In genomic region chr5:470961-471749, GRCh38 we compare ENCODE assay signal across 9 cellular contexts. TPM values are rescaled to one million over a fixed set of nuclear protein-coding genes. Genes with fewer than 3 reads are reported as not detected.
DNase-seq lines count a peak whose midpoint lies in the region; ATAC-seq and TF ChIP-seq lines count a peak whose summit lies in the region.
"Had no signal": no experiment of that assay in that cellular context is flagged by ENCODE, and none has a peak within 500 bp of the region (broad histone marks: within the 10 kb centered on the region; RNA-seq: fewer than 3 reads in every experiment).

No MANE protein-coding gene starts in this region.

- TF ChIP-seq CTCF in AG10803 (conservative IDR thresholded peaks at IDR 0.05; ENCODE audit: low read length) (no peak), HFF-Myc (IDR thresholded peaks at IDR 0.05; ENCODE audit: low read depth, low read length, missing control alignments) (no peak), mucosa of descending colon (IDR thresholded peaks at IDR 0.05) (no peak)

- H3K4me3 ChIP-seq in AG10803 (ENCODE audit: low read length) = peak overlapping the region; percentile 13
- H3K4me3 ChIP-seq in HFF-Myc (replicated peaks; ENCODE audit: low read depth, low read length) = peak overlapping the region; percentile 85
- no peak overlapping the region for H3K4me3 ChIP-seq in mucosa of descending colon
- no peak overlapping the region for H3K4me3 ChIP-seq in SJCRH30

- H3K4me1 Mint-ChIP-seq in activated naive CD8-positive, alpha-beta T cell treated with anti-CD3 and anti-CD28 coated beads for 36 hours = peaks cover 24% of the 10 kb centered on the region

- peak overlapping the region; percentile 87 for H3K27ac Mint-ChIP-seq in activated naive CD8-positive, alpha-beta T cell treated with anti-CD3 and anti-CD28 coated beads for 36 hours

- peaks cover 21% of the 10 kb centered on the region for H3K36me3 Mint-ChIP-seq in activated naive CD8-positive, alpha-beta T cell treated with anti-CD3 and anti-CD28 coated beads for 36 hours

- H3K4me3 Mint-ChIP-seq in activated naive CD8-positive, alpha-beta T cell treated with anti-CD3 and anti-CD28 coated beads for 36 hours = peak overlapping the region; percentile 86

- no peak overlapping the region for H3K27ac ChIP-seq in SJCRH30

- no peaks in the 10 kb centered on the region for H3K9me3 Mint-ChIP-seq in activated naive CD8-positive, alpha-beta T cell treated with anti-CD3 and anti-CD28 coated beads for 36 hours

- peaks cover 3% of the 10 kb centered on the region for H3K27me3 Mint-ChIP-seq in activated naive CD8-positive, alpha-beta T cell treated with anti-CD3 and anti-CD28 coated beads for 36 hours

- H3K4me1 ChIP-seq in mucosa of descending colon (ENCODE audit: low read depth) = peaks cover 25% of the 10 kb centered on the region
- H3K4me1 ChIP-seq in SJCRH30 = no peaks in the 10 kb centered on the region

- no peaks in the 10 kb centered on the region for H3K9me3 ChIP-seq in mucosa of descending colon
- H3K9me3 ChIP-seq in SJCRH30 (replicated peaks) = no peaks in the 10 kb centered on the region

- no peaks in the 10 kb centered on the region for H3K36me3 ChIP-seq in mucosa of descending colon (ENCODE audit: low read depth)
- no peaks in the 10 kb centered on the region for H3K36me3 ChIP-seq in SJCRH30

- H3K27me3 ChIP-seq in SJCRH30 = no peaks in the 10 kb centered on the region

- no peak for DNase-seq in AG10803 (ENCODE audit: low read depth)
- no peak for DNase-seq in HFF-Myc (ENCODE audit: extremely low read depth, low read depth)
- DNase-seq in activated naive CD8-positive, alpha-beta T cell treated with anti-CD3 and anti-CD28 coated beads for 36 hours = no peak
- DNase-seq in mucosa of descending colon = peak in 2 of 3 donors; percentile 25 to 51
- no peak for DNase-seq in NCI-H2196 treated with DMSO at 0.1 percent for 48 hours (lab: John Stamatoyannopoulos, UW; ENCODE audit: unreplicated experiment)
- DNase-seq in SJCRH30 = no peak
- no peak for DNase-seq in NCI-H2171 treated with DMSO at 0.1 percent for 48 hours (lab: John Stamatoyannopoulos, UW)
- DNase-seq: NCI-H2171 had no signal

- ATAC-seq in mucosa of descending colon (no peak), HG02852 (IDR thresholded peaks at IDR 0.05; ENCODE audit: unreplicated experiment) (no peak)

- intact Hi-C loops in mucosa of descending colon (cut with DNase I, micrococcal nuclease) = no loop called here

RNA-seq across cellular contexts. Expression of gene EXOC3, which starts 28.2 kb away (rescaled TPM):
- 10 to 100 TPM; 58.2 to 61.2 TPM for total RNA-seq in activated naive CD8-positive, alpha-beta T cell treated with anti-CD3 and anti-CD28 coated beads for 36 hours
- total RNA-seq in mucosa of descending colon = 10 to 100 TPM; 67.0 to 89.1 (median 76.8) TPM
- 10.2 and 10.4 TPM in 2 replicates for total RNA-seq in SJCRH30 (2014; rRNA removed; shearing (Covaris generic))

RNA-seq across cellular contexts. Expression of gene SLC9A3, which starts 53.1 kb away (rescaled TPM):
- 1 to 10 TPM; 2.1 to 2.4 TPM for total RNA-seq in activated naive CD8-positive, alpha-beta T cell treated with anti-CD3 and anti-CD28 coated beads for 36 hours
- 100 to 1,000 TPM in 1 of 3 donors, 10 to 100 TPM in 2; 29.2 to 272 (median 77.7) TPM for total RNA-seq in mucosa of descending colon
- 2.4 and 2.5 TPM in 2 replicates for total RNA-seq in SJCRH30 (2014; rRNA removed; shearing (Covaris generic))

Comparison
In these comparisons a context has a peak if more than half of its experiments do, and no peak if none do; other contexts are left out.
1. DNase-seq: peak in mucosa of descending colon (2 of 3); none in AG10803 (single experiment), HFF-Myc (single experiment), activated naive CD8-positive, alpha-beta T cell treated with anti-CD3 and anti-CD28 coated beads for 36 hours (single experiment), NCI-H2196 treated with DMSO at 0.1 percent for 48 hours (single experiment), SJCRH30 (0 of 2) and NCI-H2171 treated with DMSO at 0.1 percent for 48 hours (single experiment).
2. H3K4me3 ChIP-seq: peak in AG10803 (single experiment) and HFF-Myc (single experiment); none in mucosa of descending colon (single experiment) and SJCRH30 (single experiment).